ENCODE assay signal across 9 cellular contexts in the genomic region with DNA sequence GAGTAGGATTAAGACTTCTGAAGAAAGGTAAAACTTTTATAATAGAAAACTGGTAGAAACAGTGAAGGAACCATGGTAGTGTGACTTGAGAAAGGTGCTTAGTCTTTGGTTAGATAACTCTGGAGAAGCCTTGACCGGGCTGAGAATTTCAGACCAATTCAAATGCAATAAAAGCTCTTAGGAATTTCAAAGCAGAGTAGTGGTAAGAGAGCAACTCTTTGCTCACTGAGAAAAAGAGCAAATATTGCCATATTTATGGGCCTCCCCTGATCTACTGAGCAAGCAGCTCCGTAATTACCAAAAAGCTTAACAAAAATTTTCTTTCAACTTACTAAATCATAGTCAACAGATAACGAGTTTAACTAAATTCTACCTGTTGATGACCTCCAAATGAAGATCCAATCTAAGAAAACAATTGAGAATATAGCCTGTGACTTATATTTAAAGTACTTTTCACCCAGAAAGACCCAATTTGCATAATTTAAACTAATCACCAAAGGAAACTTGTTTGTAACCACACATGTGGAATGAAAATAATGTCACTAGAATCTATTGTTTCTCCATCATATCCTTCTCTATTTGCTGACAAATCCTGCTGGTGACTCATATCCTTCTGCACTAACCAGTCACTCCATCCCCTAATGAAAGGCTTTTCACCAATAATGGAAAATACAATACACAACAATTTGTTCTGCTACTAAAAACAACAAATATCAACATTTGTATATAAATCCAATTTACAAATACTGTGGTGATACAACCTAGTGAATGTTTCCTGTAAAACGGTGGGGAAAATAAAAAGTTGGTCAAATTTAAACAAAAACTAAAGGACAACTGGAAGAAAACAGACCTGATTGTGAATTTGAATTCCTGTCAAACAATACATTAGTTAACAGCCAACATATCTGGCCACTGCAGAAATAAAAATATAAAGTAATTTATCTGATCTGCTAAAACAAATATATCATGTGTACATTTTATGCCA. TPM values are rescaled to one million over a fixed set of nuclear protein-coding genes. Genes with fewer than 3 reads are reported as not detected.
DNase-seq lines count a peak whose midpoint lies in the region; ATAC-seq and TF ChIP-seq lines count a peak whose summit lies in the region.
"Had no signal": no experiment of that assay in that cellular context is flagged by ENCODE, and none has a peak within 500 bp of the region (broad histone marks: within the 10 kb centered on the region; RNA-seq: fewer than 3 reads in every experiment).

No MANE protein-coding gene starts in this region.

- ATAC-seq in mucosa of descending colon, result peak; percentile 29

- H3K36me3 ChIP-seq in mammary epithelial cell (ENCODE audit: insufficient read depth, low read length) (no peaks in the 10 kb centered on the region), mucosa of descending colon (ENCODE audit: low read depth) (no peaks in the 10 kb centered on the region)

- H4K20me1 ChIP-seq in mammary epithelial cell (ENCODE audit: insufficient read depth, low read length), result peaks cover 11% of the 10 kb centered on the region

- DNase-seq in Daoy (ENCODE audit: low read depth) (peak; percentile 65), NCI-H226 (peak; percentile 43), mammary epithelial cell (peak; percentile 59), mucosa of descending colon (no peak), NCI-H510A (lab: John Stamatoyannopoulos, UW) (no peak), NCI-H2029 (lab: John Stamatoyannopoulos, UW) (no peak), COR-L47 (lab: John Stamatoyannopoulos, UW) (no peak)
- DNase-seq in stimulated activated CD4-positive, alpha-beta T cell treated with anti-CD3 and anti-CD28 coated beads, Interleukin-15, amount 100 ng/mL, for 24 hours, result no peak
- DNase-seq: right cardiac atrium had no signal

- BruUV-seq in mammary epithelial cell (replicated peaks; lab: Mats Ljungman, UMichigan), result no TSS peak

- dilution Hi-C loops in mammary epithelial cell (cut with HindIII; ENCODE audit: low sequenced_read_pairs), result no loop called here

- peak overlapping the region; percentile 41 for H3K27ac ChIP-seq in mammary epithelial cell (ENCODE audit: insufficient read depth, low read depth, low read length)

- peaks cover 99% of the 10 kb centered on the region for H3K79me2 ChIP-seq in mammary epithelial cell (ENCODE audit: insufficient read depth, low read length)

- no peak overlapping the region for H2AFZ ChIP-seq in mammary epithelial cell (ENCODE audit: low read depth, low read length)

- H3K9me3 ChIP-seq in mammary epithelial cell (replicated peaks; ENCODE audit: insufficient read depth, low read length) (no peaks in the 10 kb centered on the region), mucosa of descending colon (no peaks in the 10 kb centered on the region)

- H3K4me3 ChIP-seq in mammary epithelial cell (replicated peaks in 1 of 3; ENCODE audit: insufficient read depth in 1 of 3, low read depth in 2 of 3, low read length in 3 of 3) (peak overlapping the region in 1 of 3 experiments; percentile 28), mucosa of descending colon (no peak overlapping the region)

- CTCF ChIA-PET in mammary epithelial cell (lab: Charles Lee; ENCODE audit: low non-redundant PET), result no interaction called here

- 73% methylated on average over 4 of the region's 4 CpGs for WGBS in mammary epithelial cell (ENCODE audit: low coverage, missing lambda C conversion rate)

- in situ Hi-C loops in mammary epithelial cell (cut with MboI; ENCODE audit: low sequenced_read_pairs in 2 of 2), result no loop called here

- TF ChIP-seq CTCF in mammary epithelial cell (conservative IDR thresholded peaks at IDR 0.05 in 1 of 2, IDR thresholded peaks at IDR 0.05 in 1 of 2; ENCODE audit: extremely low read depth in 1 of 2, insufficient read depth in 1 of 2, low read depth in 1 of 2, low read length in 2 of 2), result no peak
- TF ChIP-seq CTCF in mucosa of descending colon (IDR thresholded peaks at IDR 0.05), result no peak

- H3K9ac ChIP-seq in mammary epithelial cell (ENCODE audit: insufficient read depth, low read length), result no peak overlapping the region

- H3K4me1 ChIP-seq in mammary epithelial cell (ENCODE audit: insufficient read depth, low read length) (peaks cover 54% of the 10 kb centered on the region), mucosa of descending colon (ENCODE audit: low read depth) (peaks cover 74% of the 10 kb centered on the region)

- H3K27me3 ChIP-seq in mammary epithelial cell (ENCODE audit: insufficient read depth, low read length), result no peaks in the 10 kb centered on the region

- H3K4me2 ChIP-seq in mammary epithelial cell (ENCODE audit: insufficient read depth, low read depth, low read length), result peak overlapping the region; percentile 70

- intact Hi-C loops in mammary epithelial cell (cut with micrococcal nuclease) (no loop called here), mucosa of descending colon (cut with DNase I, micrococcal nuclease) (no loop called here)

RNA-seq across cellular contexts. Expression of gene PTP4A2, which starts 6.6 kb away (rescaled TPM):
- 388 and 393 TPM in 2 replicates for total RNA-seq in Daoy (2014; rRNA removed; shearing (Covaris generic))
- total RNA-seq in mammary epithelial cell (100 to 1,000 TPM; 185 to 216 TPM), mucosa of descending colon (100 to 1,000 TPM; 211 to 307 (median 298) TPM)
- 95.8 TPM for polyA plus RNA-seq in mammary epithelial cell
- polyA minus RNA-seq in mammary epithelial cell, result 206 TPM

Comparison
In these comparisons a context has a peak if more than half of its experiments do, and no peak if none do; other contexts are left out.
1. DNase-seq: peak in Daoy (single experiment), NCI-H226 (single experiment) and mammary epithelial cell (single experiment); none in mucosa of descending colon (0 of 3), NCI-H510A (single experiment), NCI-H2029 (single experiment), COR-L47 (single experiment) and stimulated activated CD4-positive, alpha-beta T cell treated with anti-CD3 and anti-CD28 coated beads, Interleukin-15, amount 100 ng/mL, for 24 hours (single experiment).